ENCODE assay signal across 10 cellular contexts in genomic region chr20:25525857-25526256, GRCh38. TPM values are rescaled to one million over a fixed set of nuclear protein-coding genes. Genes with fewer than 3 reads are reported as not detected.
DNase-seq lines count a peak whose midpoint lies in the region; TF ChIP-seq lines count a peak whose summit lies in the region.
"Had no signal": no experiment of that assay in that cellular context is flagged by ENCODE, and none has a peak within 500 bp of the region (broad histone marks: within the 10 kb centered on the region; RNA-seq: fewer than 3 reads in every experiment).

No MANE protein-coding gene starts in this region.

- DNase-seq in NOMO-1 (lab: John Stamatoyannopoulos, UW; ENCODE audit: unreplicated experiment in 2 of 2) (peak; percentile 11 to 60), NOMO-1 treated with dmso at 0.1 percent for 144 hours (lab: John Stamatoyannopoulos, UW; ENCODE audit: unreplicated experiment) (no peak), adrenal gland (peak in 5 of 7 donors; percentile 40 to 65 (median 61)), hepatic stellate cell (ENCODE audit: low spot score) (peak; percentile 97), vagina (ENCODE audit: extremely low spot score in 2 of 2) (no peak), ecto neural progenitor cell (ENCODE audit: low spot score) (no peak), NCI-H345 (lab: John Stamatoyannopoulos, UW) (no peak)
- no peak for DNase-seq in activated naive CD4-positive, alpha-beta T cell (lab: John Stamatoyannopoulos, UW)
- DNase-seq: NCI-H510A had no signal

- no peaks in the 10 kb centered on the region for H3K36me3 ChIP-seq in adrenal gland (replicated peaks in 1 of 2)
- no peaks in the 10 kb centered on the region for H3K36me3 ChIP-seq in vagina

- no peaks in the 10 kb centered on the region for H3K9me3 ChIP-seq in adrenal gland (replicated peaks in 1 of 3)
- no peaks in the 10 kb centered on the region for H3K9me3 ChIP-seq in vagina

- intact Hi-C loops in adrenal gland (cut with DNase I): no loop called here
- intact Hi-C loops in vagina (cut with DNase I): no loop called here

- TF ChIP-seq POLR2A in adrenal gland (IDR thresholded peaks at IDR 0.05): peak in 1 of 2 donors; percentile 20
- no peak for TF ChIP-seq POLR2A in vagina (IDR thresholded peaks at IDR 0.05)

- WGBS in adrenal gland, 4 donors: 62 to 65% (median 63%) methylated on average over 2 of the region's 2 CpGs

- H3K27me3 ChIP-seq in adrenal gland (no peaks in the 10 kb centered on the region), vagina (no peaks in the 10 kb centered on the region)

- TF ChIP-seq CTCF in adrenal gland (IDR thresholded peaks at IDR 0.05): no peak
- TF ChIP-seq CTCF in vagina (IDR thresholded peaks at IDR 0.05): no peak

- peak overlapping the region; percentile 12 to 73 (median 52) for H3K27ac ChIP-seq in adrenal gland
- peak overlapping the region; percentile 65 for H3K27ac ChIP-seq in vagina
- H3K27ac ChIP-seq: 22Rv1 had no signal

- H3K4me3 ChIP-seq in adrenal gland (no peak overlapping the region), vagina (no peak overlapping the region)

- peaks cover 4 to 10% of the 10 kb centered on the region in 2 donors for H3K4me1 ChIP-seq in adrenal gland (replicated peaks in 1 of 2)
- H3K4me1 ChIP-seq in vagina: peaks cover 5% of the 10 kb centered on the region

RNA-seq across cellular contexts. Expression of gene NINL, which starts 59.5 kb away (rescaled TPM):
- 10 to 100 TPM in 7 of 8 donors, 1 to 10 TPM in 1; 10.0 to 30.9 (median 14.4) TPM for total RNA-seq in adrenal gland
- polyA plus RNA-seq in adrenal gland: 10 to 100 TPM; 13.4 to 30.6 (median 20.3) TPM
- 11.5 TPM for total RNA-seq in vagina

Comparison
In these comparisons a context has a peak if more than half of its experiments do, and no peak if none do; other contexts are left out.
1. DNase-seq: peak in NOMO-1 (2 of 2), adrenal gland (5 of 7) and hepatic stellate cell (single experiment); none in NOMO-1 treated with dmso at 0.1 percent for 144 hours (single experiment), vagina (0 of 2), ecto neural progenitor cell (single experiment), activated naive CD4-positive, alpha-beta T cell (0 of 4) and NCI-H345 (single experiment).